ENCODE assay signal across 17 cellular contexts in genomic region chr21:42375141-42375905, GRCh38. TPM values are rescaled to one million over a fixed set of nuclear protein-coding genes. Genes with fewer than 3 reads are reported as not detected.
A peak's percentile ranks its signal among the peaks of the same experiment; 100 is the strongest.
DNase-seq lines count a peak whose midpoint lies in the region; ATAC-seq and TF ChIP-seq lines count a peak whose summit lies in the region.
"Had no signal": no experiment of that assay in that cellular context is flagged by ENCODE, and none has a peak within 500 bp of the region (broad histone marks: within the 10 kb centered on the region; RNA-seq: fewer than 3 reads in every experiment).

No MANE protein-coding gene starts in this region.

- H3K9me3 ChIP-seq in IMR-90 (ENCODE audit: control insufficient read depth, insufficient read depth, low read length): no peaks in the 10 kb centered on the region
- H3K9me3 ChIP-seq in mucosa of stomach (ENCODE audit: control insufficient read depth, low read length): no peaks in the 10 kb centered on the region
- no peaks in the 10 kb centered on the region for H3K9me3 ChIP-seq in sigmoid colon
- H3K9me3 ChIP-seq: heart left ventricle had no signal

- H4K5ac ChIP-seq in IMR-90 (ENCODE audit: low read depth, low read length): no peak overlapping the region

- POLR2A ChIA-PET in IMR-90 (lab: Charles Lee; ENCODE audit: unreplicated experiment): no interaction called here

- peaks cover 6% of the 10 kb centered on the region for H3K4me1 Mint-ChIP-seq in CD14-positive monocyte
- peaks cover 16% of the 10 kb centered on the region for H3K4me1 Mint-ChIP-seq in activated T-helper 1 cell treated with anti-CD3 and anti-CD28 coated beads, Interleukin-12 subunit alpha, Interleukin-12 subunit beta, Interleukin-2, Interleukin-4 antibody, amounts not matched to agents 30 ng/mL and 10 ng/mL and 1 ng/mL, durations not matched to agents 14 hours and 24 hours and 36 hours (ENCODE audit: low read depth)

- CTCF ChIA-PET in IMR-90 (lab: Yijun Ruan, JAX): no interaction called here

- no peak overlapping the region for H4K8ac ChIP-seq in IMR-90 (ENCODE audit: low read depth in 2 of 2, low read length in 2 of 2)

- H2AFZ ChIP-seq in IMR-90 (replicated peaks; ENCODE audit: low read length, poor library complexity): peak overlapping the region; percentile 23

- dilution Hi-C loops in IMR-90 (cut with HindIII; ENCODE audit: low sequenced_read_pairs, unreplicated experiment): no loop called here

- H3K27ac ChIP-seq in IMR-90 (ENCODE audit: insufficient read depth, low read length): no peak overlapping the region
- H3K27ac ChIP-seq in sigmoid colon: no peak overlapping the region
- H3K27ac ChIP-seq: heart left ventricle had no signal

- ATAC-seq in IMR-90 (ENCODE audit: low read depth): no peak
- no peak for ATAC-seq in GM21367 (IDR thresholded peaks at IDR 0.05; ENCODE audit: unreplicated experiment)
- ATAC-seq: heart left ventricle, Panc1 had no signal

- no peaks in the 10 kb centered on the region for H3K9me3 Mint-ChIP-seq in CD14-positive monocyte
- no peaks in the 10 kb centered on the region for H3K9me3 Mint-ChIP-seq in activated T-helper 1 cell treated with anti-CD3 and anti-CD28 coated beads, Interleukin-12 subunit alpha, Interleukin-12 subunit beta, Interleukin-2, Interleukin-4 antibody, amounts not matched to agents 30 ng/mL and 10 ng/mL and 1 ng/mL, durations not matched to agents 14 hours and 24 hours and 36 hours

- no TSS peak for BruUV-seq in IMR-90 (replicated peaks; lab: Mats Ljungman, UMichigan)

- no peak overlapping the region for H3K56ac ChIP-seq in IMR-90 (ENCODE audit: extremely low read depth, insufficient read depth, low read length)

- no peak overlapping the region for H3K4ac ChIP-seq in IMR-90 (ENCODE audit: low read depth, low read length)

- H3K27me3 ChIP-seq in IMR-90 (ENCODE audit: control insufficient read depth, insufficient read depth, low read length) (peaks cover 30% of the 10 kb centered on the region; the same call in 1 of the 2 replicates), mucosa of stomach (ENCODE audit: control insufficient read depth, insufficient read depth, low read length) (no peaks in the 10 kb centered on the region), sigmoid colon (peaks cover 0 to 26% (median 20%) of the 10 kb centered on the region in 3 donors)

- no peaks in the 10 kb centered on the region for H3K4me1 ChIP-seq in IMR-90 (ENCODE audit: control insufficient read depth, insufficient read depth, low read length)
- H3K4me1 ChIP-seq in mucosa of stomach (ENCODE audit: control insufficient read depth, insufficient read depth, low read length): peaks cover 75% of the 10 kb centered on the region
- H3K4me1 ChIP-seq in sigmoid colon: no peaks in the 10 kb centered on the region
- H3K4me1 ChIP-seq: heart left ventricle had no signal

- TF ChIP-seq RAD21 in IMR-90 (IDR thresholded peaks at IDR 0.05; ENCODE audit: low read length): no peak

- no peak overlapping the region for H3K4me2 ChIP-seq in IMR-90 (ENCODE audit: low read depth, low read length)

- no peak for TF ChIP-seq EP300 in sigmoid colon (IDR thresholded peaks at IDR 0.05)

- no peaks in the 10 kb centered on the region for H4K20me1 ChIP-seq in IMR-90 (ENCODE audit: insufficient read depth, low read length)

- H3K36me3 Mint-ChIP-seq in CD14-positive monocyte: no peaks in the 10 kb centered on the region
- peaks cover 9% of the 10 kb centered on the region for H3K36me3 Mint-ChIP-seq in activated T-helper 1 cell treated with anti-CD3 and anti-CD28 coated beads, Interleukin-12 subunit alpha, Interleukin-12 subunit beta, Interleukin-2, Interleukin-4 antibody, amounts not matched to agents 30 ng/mL and 10 ng/mL and 1 ng/mL, durations not matched to agents 14 hours and 24 hours and 36 hours (ENCODE audit: low read depth)

- H2BK120ac ChIP-seq in IMR-90 (ENCODE audit: low read depth, low read length): no peak overlapping the region

- peak; percentile 18 for DNase-seq in CD14-positive monocyte (ENCODE audit: low spot score)
- no peak for DNase-seq in IMR-90
- no peak for DNase-seq in activated T-helper 1 cell treated with anti-CD3 and anti-CD28 coated beads, Interleukin-12 subunit alpha, Interleukin-12 subunit beta, Interleukin-2, Interleukin-4 antibody, amounts not matched to agents 30 ng/mL and 10 ng/mL and 1 ng/mL, durations not matched to agents 14 hours and 24 hours and 36 hours (ENCODE audit: low spot score)
- DNase-seq in NCI-H1694 treated with DMSO at 0.1 percent for 48 hours (lab: John Stamatoyannopoulos, UW): no peak
- no peak for DNase-seq in sigmoid colon
- DNase-seq: activated CD4-positive, alpha-beta T cell treated with anti-CD3 and anti-CD28 coated beads, Interleukin-2, amount 50 U/mL, for 4 hours; activated effector memory CD4-positive, alpha-beta T cell treated with Interleukin-2 at 50 U/mL for 16 hours; heart left ventricle; mesenchymal stem cell; NCI-H187 treated with DMSO at 0.1 percent for 48 hours; substantia nigra had no signal

- TF ChIP-seq POLR2A in IMR-90 (IDR thresholded peaks at IDR 0.05; ENCODE audit: low read depth, low read length): no peak
- TF ChIP-seq POLR2A in sigmoid colon (IDR thresholded peaks at IDR 0.05): no peak

- no peak overlapping the region for H3K4me3 ChIP-seq in IMR-90 (ENCODE audit: insufficient read depth, low read depth, low read length)
- H3K4me3 ChIP-seq in mucosa of stomach (ENCODE audit: low read length): no peak overlapping the region
- H3K4me3 ChIP-seq in sigmoid colon: no peak overlapping the region
- H3K4me3 ChIP-seq: heart left ventricle had no signal

- no peak overlapping the region for H3K4me3 Mint-ChIP-seq in CD14-positive monocyte
- no peak overlapping the region for H3K4me3 Mint-ChIP-seq in activated T-helper 1 cell treated with anti-CD3 and anti-CD28 coated beads, Interleukin-12 subunit alpha, Interleukin-12 subunit beta, Interleukin-2, Interleukin-4 antibody, amounts not matched to agents 30 ng/mL and 10 ng/mL and 1 ng/mL, durations not matched to agents 14 hours and 24 hours and 36 hours

- H3K23ac ChIP-seq in IMR-90 (ENCODE audit: low read depth, low read length): no peak overlapping the region

- no peak overlapping the region for H4K91ac ChIP-seq in IMR-90 (ENCODE audit: insufficient read depth, low read depth, low read length)

- no peaks in the 10 kb centered on the region for H3K9me1 ChIP-seq in IMR-90 (ENCODE audit: insufficient read depth, low read length)

- TF ChIP-seq CTCF in CD14-positive monocyte (IDR thresholded peaks at IDR 0.05) (no peak), IMR-90 (conservative IDR thresholded peaks at IDR 0.05; ENCODE audit: low read depth, low read length) (no peak), sigmoid colon (IDR thresholded peaks at IDR 0.05) (no peak)

- H2AK5ac ChIP-seq in IMR-90 (ENCODE audit: low read depth, low read length): no peak overlapping the region

- H3K36me3 ChIP-seq in IMR-90 (ENCODE audit: control insufficient read depth, insufficient read depth, low read length): no peaks in the 10 kb centered on the region
- H3K36me3 ChIP-seq in mucosa of stomach (ENCODE audit: control insufficient read depth, insufficient read depth, low read length): no peaks in the 10 kb centered on the region
- no peaks in the 10 kb centered on the region for H3K36me3 ChIP-seq in sigmoid colon
- H3K36me3 ChIP-seq: heart left ventricle had no signal

- no peak overlapping the region for H2BK15ac ChIP-seq in IMR-90 (ENCODE audit: low read depth, low read length)

- in situ Hi-C loops in IMR-90 (cut with MboI; ENCODE audit: low sequenced_read_pairs): no loop called here

- no peak overlapping the region for H2AK9ac ChIP-seq in IMR-90 (replicated peaks; ENCODE audit: low read depth, low read length, poor library complexity)

- H3K9ac ChIP-seq in IMR-90 (ENCODE audit: low read depth, low read length) (no peak overlapping the region), mucosa of stomach (ENCODE audit: low read length) (peak overlapping the region; percentile 68)

- H3K27ac Mint-ChIP-seq in CD14-positive monocyte: peak overlapping the region in 1 of 7 donors; percentile 70
- peak overlapping the region; percentile 67 for H3K27ac Mint-ChIP-seq in activated T-helper 1 cell treated with anti-CD3 and anti-CD28 coated beads, Interleukin-12 subunit alpha, Interleukin-12 subunit beta, Interleukin-2, Interleukin-4 antibody, amounts not matched to agents 30 ng/mL and 10 ng/mL and 1 ng/mL, durations not matched to agents 14 hours and 24 hours and 36 hours

- no peak overlapping the region for H3K14ac ChIP-seq in IMR-90 (replicated peaks; ENCODE audit: low read depth, low read length)

- H3K18ac ChIP-seq in IMR-90 (ENCODE audit: low read depth, low read length): no peak overlapping the region

- H2BK5ac ChIP-seq in IMR-90 (ENCODE audit: low read depth, low read length, poor library complexity, severe bottlenecking): no peak overlapping the region

- H3K79me1 ChIP-seq in IMR-90 (ENCODE audit: low read depth in 1 of 2, low read length in 2 of 2): no peaks in the 10 kb centered on the region

- H3K27me3 Mint-ChIP-seq in CD14-positive monocyte (ENCODE audit: low read depth in 3 of 3): peaks cover 3 to 9% (median 7%) of the 10 kb centered on the region in 3 donors
- no peaks in the 10 kb centered on the region for H3K27me3 Mint-ChIP-seq in activated T-helper 1 cell treated with anti-CD3 and anti-CD28 coated beads, Interleukin-12 subunit alpha, Interleukin-12 subunit beta, Interleukin-2, Interleukin-4 antibody, amounts not matched to agents 30 ng/mL and 10 ng/mL and 1 ng/mL, durations not matched to agents 14 hours and 24 hours and 36 hours (ENCODE audit: insufficient read depth)

- intact Hi-C loops in CD14-positive monocyte (cut with micrococcal nuclease) (no loop called here), IMR-90 (cut with micrococcal nuclease) (no loop called here), sigmoid colon (cut with DNase I) (no loop called here)
- intact Hi-C loops in activated T-helper 1 cell treated with anti-CD3 and anti-CD28 coated beads, Interleukin-12 subunit alpha, Interleukin-12 subunit beta, Interleukin-2, Interleukin-4 antibody, amounts not matched to agents 30 ng/mL and 10 ng/mL and 1 ng/mL, durations not matched to agents 14 hours and 24 hours and 36 hours (cut with micrococcal nuclease): no loop called here

- H2BK20ac ChIP-seq in IMR-90 (ENCODE audit: low read depth, low read length): no peak overlapping the region

- 8% methylated on average over 5 of the region's 24 CpGs; no CpG with 5 or more reads in 1 of the 2 experiments for WGBS in IMR-90 (ENCODE audit: extremely low coverage in 2 of 2, insufficient read length in 1 of 2), 2 experiments
- 25 to 47% methylated on average over 24 of the region's 24 CpGs for WGBS in sigmoid colon, 2 donors

RNA-seq across cellular contexts. Expression of gene TFF1, which starts 9.0 kb away (rescaled TPM):
- polyA plus RNA-seq in CD14-positive monocyte (not detected), IMR-90 (2012; rRNA removed) (not detected in 2 replicates), sigmoid colon (100 to 1,000 TPM; 414 to 706 (median 493) TPM)
- total RNA-seq in IMR-90 (2012; rRNA removed) (not detected in 2 replicates), sigmoid colon (1 to 10 TPM in 1 of 4 donors, not detected in 3; 1.1 TPM)
- not detected in 2 replicates for polyA plus RNA-seq in IMR-90 (2012; cell fraction: cytosol; rRNA removed)
- not detected in 2 replicates for polyA plus RNA-seq in IMR-90 (2012; cell fraction: nucleus; rRNA removed; ENCODE audit: low replicate concordance)
- not detected in 2 replicates for total RNA-seq in activated T-helper 1 cell treated with anti-CD3 and anti-CD28 coated beads, Interleukin-12 subunit alpha, Interleukin-12 subunit beta, Interleukin-2, Interleukin-4 antibody, amounts not matched to agents 30 ng/mL and 10 ng/mL and 1 ng/mL, durations not matched to agents 14 hours and 24 hours and 36 hours
- total RNA-seq: aorta, cerebellum, heart left ventricle, renal cortical epithelial cell had no signal
- polyA plus RNA-seq: heart left ventricle had no signal

RNA-seq across cellular contexts. Expression of gene TMPRSS3, which starts 20.5 kb away (rescaled TPM):
- polyA plus RNA-seq in CD14-positive monocyte (under 1 TPM in 1 of 2 donors, not detected in 1; 0.30 TPM), IMR-90 (2012; rRNA removed) (not detected in 2 replicates), sigmoid colon (1 to 10 TPM in 1 of 3 donors, under 1 TPM in 1, not detected in 1; 0.60 to 1.3 TPM)
- total RNA-seq in IMR-90 (2012; rRNA removed) (not detected in 2 replicates), sigmoid colon (under 1 TPM in 1 of 4 donors, not detected in 3; 0.16 TPM)
- polyA plus RNA-seq in IMR-90 (2012; cell fraction: cytosol; rRNA removed): not detected in 2 replicates
- not detected in 2 replicates for polyA plus RNA-seq in IMR-90 (2012; cell fraction: nucleus; rRNA removed; ENCODE audit: low replicate concordance)
- total RNA-seq in activated T-helper 1 cell treated with anti-CD3 and anti-CD28 coated beads, Interleukin-12 subunit alpha, Interleukin-12 subunit beta, Interleukin-2, Interleukin-4 antibody, amounts not matched to agents 30 ng/mL and 10 ng/mL and 1 ng/mL, durations not matched to agents 14 hours and 24 hours and 36 hours: 33.7 and 41.3 TPM in 2 replicates
- polyA plus RNA-seq: heart left ventricle had no signal

RNA-seq across cellular contexts. Expression of gene TFF2, which starts 24.5 kb away (rescaled TPM):
- polyA plus RNA-seq in CD14-positive monocyte: not detected
- total RNA-seq in IMR-90 (2012; rRNA removed): not detected in 2 replicates
- not detected in 2 replicates for polyA plus RNA-seq in IMR-90 (2012; rRNA removed)
- not detected in 2 replicates for polyA plus RNA-seq in IMR-90 (2012; cell fraction: cytosol; rRNA removed)
- not detected in 2 replicates for polyA plus RNA-seq in IMR-90 (2012; cell fraction: nucleus; rRNA removed; ENCODE audit: low replicate concordance)
- not detected in 2 replicates for total RNA-seq in activated T-helper 1 cell treated with anti-CD3 and anti-CD28 coated beads, Interleukin-12 subunit alpha, Interleukin-12 subunit beta, Interleukin-2, Interleukin-4 antibody, amounts not matched to agents 30 ng/mL and 10 ng/mL and 1 ng/mL, durations not matched to agents 14 hours and 24 hours and 36 hours
- not detected for total RNA-seq in sigmoid colon
- polyA plus RNA-seq in sigmoid colon: 10 to 100 TPM in 1 of 3 donors, 1 to 10 TPM in 2; 1.5 to 23.4 (median 3.0) TPM
- total RNA-seq: aorta, cerebellum, heart left ventricle, renal cortical epithelial cell had no signal
- polyA plus RNA-seq: heart left ventricle had no signal

RNA-seq across cellular contexts. Expression of gene UBASH3A, which starts 28.4 kb away (rescaled TPM):
- polyA plus RNA-seq in CD14-positive monocyte (not detected), IMR-90 (2012; rRNA removed) (not detected in 2 replicates), sigmoid colon (1 to 10 TPM in 1 of 3 donors, not detected in 2; 3.9 TPM)
- total RNA-seq in IMR-90 (2012; rRNA removed) (not detected in 2 replicates), sigmoid colon (not detected)
- not detected in 2 replicates for polyA plus RNA-seq in IMR-90 (2012; cell fraction: cytosol; rRNA removed)
- not detected in 2 replicates for polyA plus RNA-seq in IMR-90 (2012; cell fraction: nucleus; rRNA removed; ENCODE audit: low replicate concordance)
- 69.1 and 70.8 TPM in 2 replicates for total RNA-seq in activated T-helper 1 cell treated with anti-CD3 and anti-CD28 coated beads, Interleukin-12 subunit alpha, Interleukin-12 subunit beta, Interleukin-2, Interleukin-4 antibody, amounts not matched to agents 30 ng/mL and 10 ng/mL and 1 ng/mL, durations not matched to agents 14 hours and 24 hours and 36 hours
- total RNA-seq: cerebellum, renal cortical epithelial cell had no signal

Comparison
In these comparisons a context has a peak if more than half of its experiments do, and no peak if none do; other contexts are left out.
1. RNA of gene TMPRSS3, which starts 20.5 kb away (total RNA-seq): 33.7 to 41.3 TPM in activated T-helper 1 cell treated with anti-CD3 and anti-CD28 coated beads, Interleukin-12 subunit alpha, Interleukin-12 subunit beta, Interleukin-2, Interleukin-4 antibody, amounts not matched to agents 30 ng/mL and 10 ng/mL and 1 ng/mL, durations not matched to agents 14 hours and 24 hours and 36 hours; not detected in IMR-90 and 0.16 TPM in sigmoid colon; every median in the first group is over 10 times any median in the second.